ENCODE assay signal across 1 cellular context in genomic region chr19:4916292-4917082, GRCh38.
TF ChIP-seq lines count a peak whose summit lies in the region.

No MANE protein-coding gene starts in this region.

TF ChIP-seq in SK-N-SH treated with all-trans-retinoic acid at 6 μM for 48 hours, 23 proteins besides CTCF, POLR2A, EP300 and RAD21 (continued from another document):
- TF ChIP-seq RARB (CRISPR knock-in tag; IDR thresholded peaks at IDR 0.05) (no peak), ZFP30 (CRISPR knock-in tag; IDR thresholded peaks at IDR 0.05) (no peak), ZFP3 (CRISPR knock-in tag; IDR thresholded peaks at IDR 0.05) (no peak), SNAI2 (CRISPR knock-in tag; IDR thresholded peaks at IDR 0.05) (no peak), OSR1 (CRISPR knock-in tag; IDR thresholded peaks at IDR 0.05) (no peak), ZNF565 (CRISPR knock-in tag; conservative IDR thresholded peaks at IDR 0.05; ENCODE audit: low read depth) (no peak)
